Comparison of ENCODE assay signal across 1 cellular context in genomic region chr13:40063743-40064142, GRCh38.
TF ChIP-seq lines count a peak whose summit lies in the region.

No MANE protein-coding gene starts in this region.

TF ChIP-seq in HEK293, 187 proteins besides CTCF, POLR2A, EP300 and RAD21 (continued from another document):
- TF ChIP-seq, protein P1, sequence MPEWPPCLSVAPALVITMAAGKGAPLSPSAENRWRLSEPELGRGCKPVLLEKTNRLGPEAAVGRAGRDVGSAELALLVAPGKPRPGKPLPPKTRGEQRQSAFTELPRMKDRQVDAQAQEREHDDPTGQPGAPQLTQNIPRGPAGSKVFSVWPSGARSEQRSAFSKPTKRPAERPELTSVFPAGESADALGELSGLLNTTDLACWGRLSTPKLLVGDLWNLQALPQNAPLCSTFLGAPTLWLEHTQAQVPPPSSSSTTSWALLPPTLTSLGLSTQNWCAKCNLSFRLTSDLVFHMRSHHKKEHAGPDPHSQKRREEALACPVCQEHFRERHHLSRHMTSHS (tag by site-specific recombination; IDR thresholded peaks at IDR 0.05): no peak
- TF ChIP-seq, protein P2, sequence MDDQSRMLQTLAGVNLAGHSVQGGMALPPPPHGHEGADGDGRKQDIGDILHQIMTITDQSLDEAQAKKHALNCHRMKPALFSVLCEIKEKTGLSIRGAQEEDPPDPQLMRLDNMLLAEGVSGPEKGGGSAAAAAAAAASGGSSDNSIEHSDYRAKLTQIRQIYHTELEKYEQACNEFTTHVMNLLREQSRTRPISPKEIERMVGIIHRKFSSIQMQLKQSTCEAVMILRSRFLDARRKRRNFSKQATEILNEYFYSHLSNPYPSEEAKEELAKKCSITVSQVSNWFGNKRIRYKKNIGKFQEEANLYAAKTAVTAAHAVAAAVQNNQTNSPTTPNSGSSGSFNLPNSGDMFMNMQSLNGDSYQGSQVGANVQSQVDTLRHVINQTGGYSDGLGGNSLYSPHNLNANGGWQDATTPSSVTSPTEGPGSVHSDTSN (CRISPR knock-in tag; IDR thresholded peaks at IDR 0.05): no peak
- TF ChIP-seq ZNF571 (tag by site-specific recombination; IDR thresholded peaks at IDR 0.05) (no peak), ZNF362 (tag by site-specific recombination; IDR thresholded peaks at IDR 0.05) (no peak), ZNF707 (tag by site-specific recombination; IDR thresholded peaks at IDR 0.05) (no peak), ZFP69B (tag by site-specific recombination; IDR thresholded peaks at IDR 0.05) (no peak), ZNF433 (tag by site-specific recombination; IDR thresholded peaks at IDR 0.05; ENCODE audit: low read depth) (no peak), ZNF174 (tag by site-specific recombination; IDR thresholded peaks at IDR 0.05) (no peak)
- TF ChIP-seq, protein P3, sequence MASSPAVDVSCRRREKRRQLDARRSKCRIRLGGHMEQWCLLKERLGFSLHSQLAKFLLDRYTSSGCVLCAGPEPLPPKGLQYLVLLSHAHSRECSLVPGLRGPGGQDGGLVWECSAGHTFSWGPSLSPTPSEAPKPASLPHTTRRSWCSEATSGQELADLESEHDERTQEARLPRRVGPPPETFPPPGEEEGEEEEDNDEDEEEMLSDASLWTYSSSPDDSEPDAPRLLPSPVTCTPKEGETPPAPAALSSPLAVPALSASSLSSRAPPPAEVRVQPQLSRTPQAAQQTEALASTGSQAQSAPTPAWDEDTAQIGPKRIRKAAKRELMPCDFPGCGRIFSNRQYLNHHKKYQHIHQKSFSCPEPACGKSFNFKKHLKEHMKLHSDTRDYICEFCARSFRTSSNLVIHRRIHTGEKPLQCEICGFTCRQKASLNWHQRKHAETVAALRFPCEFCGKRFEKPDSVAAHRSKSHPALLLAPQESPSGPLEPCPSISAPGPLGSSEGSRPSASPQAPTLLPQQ (tag by site-specific recombination; IDR thresholded peaks at IDR 0.05): no peak
